Comparison of ENCODE assay signal across 1 cellular context in genomic region chr3:45571216-45571615, GRCh38.
TF ChIP-seq lines count a peak whose summit lies in the region.

No MANE protein-coding gene starts in this region.

TF ChIP-seq in GM23338, 12 proteins besides CTCF, POLR2A, EP300 and RAD21 (continued from another document):
- TF ChIP-seq ZNF462 (CRISPR knock-in tag; IDR thresholded peaks at IDR 0.05) (no peak), REST (IDR thresholded peaks at IDR 0.05; ENCODE audit: unreplicated experiment) (no peak)
